Comparison of ENCODE assay signal across 20 cellular contexts in genomic region chr9:20930836-20931235, GRCh38.
"Had no signal": no experiment of that assay in that cellular context is flagged by ENCODE, and none has a peak within 500 bp of the region (broad histone marks: within the 10 kb centered on the region; RNA-seq: fewer than 3 reads in every experiment).

No MANE protein-coding gene starts in this region.

- DNase-seq: hypothalamus; immature natural killer cell; islet precursor cell; left ventricle myocardium inferior; mesendoderm; naive B cell; natural killer cell; nephron progenitor cell; occipital lobe; right lobe of liver; stimulated activated CD4-positive, alpha-beta T cell treated with anti-CD3 and anti-CD28 coated beads, Interleukin-12 subunit alpha, Interleukin-12 subunit beta, amount 100 ng/mL, for 4 hours; stimulated activated CD4-positive, alpha-beta T cell treated with anti-CD3 and anti-CD28 coated beads, Interleukin-15, amount 100 ng/mL, for 24 hours; stimulated activated CD4-positive, alpha-beta T cell treated with anti-CD3 and anti-CD28 coated beads, Interleukin-2, amount 100 ng/mL, for 24 hours; stimulated activated CD4-positive, alpha-beta T cell treated with anti-CD3 and anti-CD28 coated beads, Interleukin-4, amount 100 ng/mL, for 1 hour; stimulated activated naive CD4-positive, alpha-beta T cell; uterus had no signal

- H3K36me3 Mint-ChIP-seq: natural killer cell had no signal

- H3K4me3 Mint-ChIP-seq: immature natural killer cell; mesothelial cell of epicardium; naive B cell; natural killer cell; nephron progenitor cell; neural progenitor cell; stimulated activated naive CD8-positive, alpha-beta T cell treated with anti-CD3 and anti-CD28 coated beads, Interleukin-15, Interleukin-2, amounts not matched to agents 100 ng/mL and 50 ng/mL, for 24 hours; type B pancreatic cell had no signal

- H3K27me3 Mint-ChIP-seq: naive B cell; stimulated activated naive CD8-positive, alpha-beta T cell treated with anti-CD3 and anti-CD28 coated beads, Interleukin-15, Interleukin-2, amounts not matched to agents 100 ng/mL and 50 ng/mL, for 24 hours; type B pancreatic cell had no signal

- H3K9me3 Mint-ChIP-seq: immature natural killer cell; naive B cell; natural killer cell; stimulated activated naive CD8-positive, alpha-beta T cell treated with anti-CD3 and anti-CD28 coated beads, Interleukin-15, Interleukin-2, amounts not matched to agents 100 ng/mL and 50 ng/mL, for 24 hours; type B pancreatic cell had no signal

- H3K27ac Mint-ChIP-seq: natural killer cell; nephron progenitor cell; neural progenitor cell; stimulated activated naive CD8-positive, alpha-beta T cell treated with anti-CD3 and anti-CD28 coated beads, Interleukin-15, Interleukin-2, amounts not matched to agents 100 ng/mL and 50 ng/mL, for 24 hours; type B pancreatic cell had no signal

- ATAC-seq: natural killer cell, right lobe of liver had no signal

- H3K4me1 Mint-ChIP-seq: naive B cell, natural killer cell, nephron progenitor cell had no signal
